In genomic region chr7:108149908-108150307, GRCh38 we compare ENCODE assay signal across 24 cellular contexts. TPM values are rescaled to one million over a fixed set of nuclear protein-coding genes. Genes with fewer than 3 reads are reported as not detected.
"Had no signal": no experiment of that assay in that cellular context is flagged by ENCODE, and none has a peak within 500 bp of the region (broad histone marks: within the 10 kb centered on the region; RNA-seq: fewer than 3 reads in every experiment).

No MANE protein-coding gene starts in this region.

- H3K27ac ChIP-seq: epithelial cell of prostate, esophagus squamous epithelium, foreskin keratinocyte, hepatocyte, pancreas, thyroid gland had no signal

- H3K36me3 ChIP-seq: esophagus squamous epithelium, pancreas, thyroid gland had no signal

- H3K4me3 ChIP-seq: esophagus squamous epithelium, hepatocyte, lung, pancreas, thyroid gland had no signal

- ATAC-seq: effector memory CD8-positive, alpha-beta T cell; foreskin keratinocyte; left colon; left ventricle myocardium superior; pancreas; right cardiac atrium had no signal

- H3K4me3 Mint-ChIP-seq: dendritic cell treated with granulocyte-macrophage colony-stimulating factor and Interleukin-4, amounts not matched to agents 40 ng/mL and 50 ng/mL, for 4 days; effector memory CD8-positive, alpha-beta T cell; naive B cell; nephron; type B pancreatic cell had no signal

- DNase-seq: effector memory CD8-positive, alpha-beta T cell; esophagus squamous epithelium; foreskin keratinocyte; head of caudate nucleus; left colon; left ventricle myocardium superior; mesendoderm; naive B cell; occipital lobe; pancreas; right cardiac atrium; small intestine; stimulated activated CD4-positive, alpha-beta T cell treated with anti-CD3 and anti-CD28 coated beads, Interleukin-12 subunit alpha, Interleukin-12 subunit beta, amount 100 ng/mL, for 4 hours; stimulated activated naive CD4-positive, alpha-beta T cell; thyroid gland had no signal

- H3K36me3 Mint-ChIP-seq: naive B cell, type B pancreatic cell had no signal

- H3K4me1 ChIP-seq: foreskin keratinocyte, pancreas, thyroid gland had no signal

- H3K27me3 Mint-ChIP-seq: progenitor cell of endocrine pancreas, type B pancreatic cell had no signal

- H3K79me2 ChIP-seq: hepatocyte had no signal

- H3K9me3 ChIP-seq: esophagus squamous epithelium, thyroid gland had no signal

- H2AFZ ChIP-seq: hepatocyte had no signal

- H3K4me1 Mint-ChIP-seq: naive B cell, nephron had no signal

- FAIRE-seq: pancreas, small intestine, urothelium cell line had no signal

- H3K9me3 Mint-ChIP-seq: dendritic cell treated with granulocyte-macrophage colony-stimulating factor and Interleukin-4, amounts not matched to agents 40 ng/mL and 50 ng/mL, for 4 days; effector memory CD8-positive, alpha-beta T cell; nephron; type B pancreatic cell had no signal

- H3K27ac Mint-ChIP-seq: dendritic cell treated with granulocyte-macrophage colony-stimulating factor and Interleukin-4, amounts not matched to agents 40 ng/mL and 50 ng/mL, for 4 days; effector memory CD8-positive, alpha-beta T cell; naive B cell; nephron; progenitor cell of endocrine pancreas; type B pancreatic cell had no signal

- H3K27me3 ChIP-seq: esophagus squamous epithelium, foreskin keratinocyte, hepatocyte, pancreas, thyroid gland had no signal

- H3K4me2 ChIP-seq: hepatocyte had no signal

RNA-seq across cellular contexts. Expression of gene LAMB4, which starts 19.7 kb away (rescaled TPM):
- total RNA-seq: kidney epithelial cell had no signal
